Comparison of ENCODE assay signal across 8 cellular contexts in genomic region chr11:45102810-45103621, GRCh38. TPM values are rescaled to one million over a fixed set of nuclear protein-coding genes. Genes with fewer than 3 reads are reported as not detected.
DNase-seq lines count a peak whose midpoint lies in the region; ATAC-seq, FAIRE-seq and TF ChIP-seq lines count a peak whose summit lies in the region.

No MANE protein-coding gene starts in this region.

- CTCF ChIA-PET in A673 (lab: Charles Lee): interaction anchor here (1.0 to 9.8 kb wide), 5 partner anchors 153 to 192 kb away, joined by 3 to 299 read pairs (median 5); no protein-coding TSS in a partner anchor
- CTCF ChIA-PET in activated CD4-positive, alpha-beta memory T cell treated with anti-CD3 and anti-CD28 coated beads for 36 hours (lab: Charles Lee): interaction anchor here (0.6 to 22.0 kb wide), 32 partner anchors 9 to 669 kb away, joined by 3 to 1143 read pairs (median 4); no protein-coding TSS in a partner anchor

- no TSS peak for BruUV-seq in A673 (replicated peaks; lab: Mats Ljungman, UMichigan)

- peak; percentile 99 for FAIRE-seq in GM12892 (lab: Jason Lieb, UNC)

- no peaks in the 10 kb centered on the region for H3K4me1 ChIP-seq in A673 (ENCODE audit: insufficient read depth, low read length, poor library complexity, severe bottlenecking)

- H3K4me3 ChIP-seq in A673 (ENCODE audit: low read depth, low read length, poor library complexity, severe bottlenecking): no peak overlapping the region

- peak; percentile 80 for ATAC-seq in HG02981 (IDR thresholded peaks at IDR 0.05; ENCODE audit: unreplicated experiment)
- peak; percentile 98 for ATAC-seq in effector memory CD8-positive, alpha-beta T cell (replicated peaks)

- H3K36me3 Mint-ChIP-seq in activated CD4-positive, alpha-beta memory T cell treated with anti-CD3 and anti-CD28 coated beads for 36 hours: no peaks in the 10 kb centered on the region
- H3K36me3 Mint-ChIP-seq in effector memory CD8-positive, alpha-beta T cell (ENCODE audit: insufficient read depth): peaks cover 5% of the 10 kb centered on the region
- no peaks in the 10 kb centered on the region for H3K36me3 Mint-ChIP-seq in stimulated activated naive CD8-positive, alpha-beta T cell treated with anti-CD3 and anti-CD28 coated beads, Interleukin-15, Interleukin-2, amounts not matched to agents 100 ng/mL and 50 ng/mL, for 24 hours (ENCODE audit: low read depth)

- peak overlapping the region; percentile 66 for H3K4me3 Mint-ChIP-seq in activated CD4-positive, alpha-beta memory T cell treated with anti-CD3 and anti-CD28 coated beads for 36 hours
- peak overlapping the region; percentile 51 to 66 for H3K4me3 Mint-ChIP-seq in effector memory CD8-positive, alpha-beta T cell
- H3K4me3 Mint-ChIP-seq in stimulated activated naive CD8-positive, alpha-beta T cell treated with anti-CD3 and anti-CD28 coated beads, Interleukin-15, Interleukin-2, amounts not matched to agents 100 ng/mL and 50 ng/mL, for 24 hours: peak overlapping the region; percentile 57

- peak; percentile 100 for TF ChIP-seq CTCF in A673 (conservative IDR thresholded peaks at IDR 0.05; ENCODE audit: low read depth, low read length)

- peak; percentile 85 for DNase-seq in A673 (ENCODE audit: low spot score)
- DNase-seq in GM12892 (ENCODE audit: insufficient read length): peak; percentile 63
- DNase-seq in NCI-H526 (lab: John Stamatoyannopoulos, UW): peak; percentile 59 to 80
- peak; percentile 86 for DNase-seq in activated CD4-positive, alpha-beta memory T cell treated with anti-CD3 and anti-CD28 coated beads for 36 hours
- DNase-seq in effector memory CD8-positive, alpha-beta T cell: peak; percentile 66 to 77 (median 67)
- peak; percentile 77 for DNase-seq in myocyte (ENCODE audit: low read depth)

- no peaks in the 10 kb centered on the region for H3K9me3 ChIP-seq in A673 (ENCODE audit: low read depth, low read length, poor library complexity, severe bottlenecking)

- H3K27me3 ChIP-seq in A673 (replicated peaks; ENCODE audit: insufficient read depth, low read depth, low read length, poor library complexity): peaks cover 26% of the 10 kb centered on the region

- intact Hi-C loops in A673 (cut with micrococcal nuclease; ENCODE audit: unreplicated experiment): loop anchor here (5.0 kb wide), 1 partner anchor 481 kb away; no protein-coding TSS in a partner anchor
- intact Hi-C loops in activated CD4-positive, alpha-beta memory T cell treated with anti-CD3 and anti-CD28 coated beads for 36 hours (cut with micrococcal nuclease): loop anchor here (1.0 to 10.0 kb wide), 4 partner anchors 22 to 548 kb away; partner anchors contain the start of gene TP53I11

- POLR2A ChIA-PET in A673 (lab: Charles Lee; ENCODE audit: low non-redundant PET): no interaction called here
- POLR2A ChIA-PET in activated CD4-positive, alpha-beta memory T cell treated with anti-CD3 and anti-CD28 coated beads for 36 hours (lab: Charles Lee): no interaction called here

- H3K27ac ChIP-seq in A673 (ENCODE audit: low read depth, low read length, poor library complexity, severe bottlenecking): no peak overlapping the region

- no peaks in the 10 kb centered on the region for H3K9me3 Mint-ChIP-seq in activated CD4-positive, alpha-beta memory T cell treated with anti-CD3 and anti-CD28 coated beads for 36 hours
- H3K9me3 Mint-ChIP-seq in effector memory CD8-positive, alpha-beta T cell: no peaks in the 10 kb centered on the region
- H3K9me3 Mint-ChIP-seq in stimulated activated naive CD8-positive, alpha-beta T cell treated with anti-CD3 and anti-CD28 coated beads, Interleukin-15, Interleukin-2, amounts not matched to agents 100 ng/mL and 50 ng/mL, for 24 hours: no peaks in the 10 kb centered on the region

- TF ChIP-seq POLR2A in GM12892 (IDR thresholded peaks at IDR 0.05; ENCODE audit: low read depth, low read length): no peak

- H3K27me3 Mint-ChIP-seq in activated CD4-positive, alpha-beta memory T cell treated with anti-CD3 and anti-CD28 coated beads for 36 hours: peaks cover 12% of the 10 kb centered on the region
- H3K27me3 Mint-ChIP-seq in effector memory CD8-positive, alpha-beta T cell: peaks cover 0 to 11% of the 10 kb centered on the region in 2 donors
- H3K27me3 Mint-ChIP-seq in stimulated activated naive CD8-positive, alpha-beta T cell treated with anti-CD3 and anti-CD28 coated beads, Interleukin-15, Interleukin-2, amounts not matched to agents 100 ng/mL and 50 ng/mL, for 24 hours: no peaks in the 10 kb centered on the region

- peak overlapping the region; percentile 68 for H3K27ac Mint-ChIP-seq in activated CD4-positive, alpha-beta memory T cell treated with anti-CD3 and anti-CD28 coated beads for 36 hours
- peak overlapping the region; percentile 93 to 95 for H3K27ac Mint-ChIP-seq in effector memory CD8-positive, alpha-beta T cell
- H3K27ac Mint-ChIP-seq in stimulated activated naive CD8-positive, alpha-beta T cell treated with anti-CD3 and anti-CD28 coated beads, Interleukin-15, Interleukin-2, amounts not matched to agents 100 ng/mL and 50 ng/mL, for 24 hours: peak overlapping the region; percentile 50

- H3K4me1 Mint-ChIP-seq in activated CD4-positive, alpha-beta memory T cell treated with anti-CD3 and anti-CD28 coated beads for 36 hours (ENCODE audit: low read depth): peaks cover 12% of the 10 kb centered on the region
- H3K4me1 Mint-ChIP-seq in effector memory CD8-positive, alpha-beta T cell (ENCODE audit: low read depth in 2 of 2): peaks cover 34 to 35% of the 10 kb centered on the region in 2 donors
- peaks cover 21% of the 10 kb centered on the region for H3K4me1 Mint-ChIP-seq in stimulated activated naive CD8-positive, alpha-beta T cell treated with anti-CD3 and anti-CD28 coated beads, Interleukin-15, Interleukin-2, amounts not matched to agents 100 ng/mL and 50 ng/mL, for 24 hours (ENCODE audit: low read depth)

- H3K36me3 ChIP-seq in A673 (ENCODE audit: insufficient read depth, low read length, poor library complexity, severe bottlenecking): no peaks in the 10 kb centered on the region

RNA-seq across cellular contexts. Expression of gene PRDM11, which starts 43.4 kb away (rescaled TPM):
- total RNA-seq in A673 (2021) (12.6 and 15.4 TPM in 2 replicates), myocyte (4.2 and 6.3 TPM in 2 replicates)
- polyA plus RNA-seq in GM12892 (2012; ENCODE audit: missing spikeins): 0.32 TPM
- 1 to 10 TPM; 1.1 to 1.2 TPM for total RNA-seq in activated CD4-positive, alpha-beta memory T cell treated with anti-CD3 and anti-CD28 coated beads for 36 hours
- 5.5 TPM for polyA plus RNA-seq in myocyte (2012)
